In the genomic region with DNA sequence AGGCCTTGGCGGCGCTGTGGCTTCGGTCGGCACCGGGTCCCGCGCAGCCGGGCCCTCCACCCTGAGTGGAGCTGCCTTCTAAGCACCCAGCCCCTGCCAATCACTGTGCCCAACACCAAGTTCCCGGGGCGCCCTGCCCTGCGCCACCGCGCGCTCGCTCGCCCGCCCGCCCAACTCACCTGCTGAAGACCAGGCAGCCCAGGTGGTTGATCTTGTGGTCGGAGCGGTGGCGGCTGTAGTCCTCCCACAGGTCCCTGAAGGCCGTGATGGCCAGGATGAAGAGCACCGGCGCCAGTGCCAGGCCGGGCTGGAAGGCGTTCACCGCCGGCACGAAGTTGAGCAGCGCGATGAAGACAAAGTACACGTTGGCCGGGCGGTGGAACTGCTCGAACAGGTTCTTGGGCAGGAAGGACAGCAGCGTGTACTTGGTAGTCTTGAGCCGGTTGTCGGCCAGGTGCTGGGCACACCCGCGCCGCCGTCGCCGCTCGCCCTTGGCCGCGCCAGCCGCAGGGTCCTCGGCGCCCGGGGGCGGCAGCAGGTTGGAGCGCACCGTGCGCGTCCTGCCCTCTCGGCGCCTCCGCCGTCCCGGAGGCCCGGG, we compare ENCODE assay signal across 8 cellular contexts. TPM values are rescaled to one million over a fixed set of nuclear protein-coding genes. Genes with fewer than 3 reads are reported as not detected.
DNase-seq lines count a peak whose midpoint lies in the region; ATAC-seq, FAIRE-seq and TF ChIP-seq lines count a peak whose summit lies in the region.

No MANE protein-coding gene starts in this region.

- peak overlapping the region; percentile 58 for H3K4me2 ChIP-seq in H9 (ENCODE audit: insufficient read depth, insufficient read length, low read length)

- no peak overlapping the region for H2BK120ac ChIP-seq in H9 (ENCODE audit: low read depth, low read length, poor library complexity, severe bottlenecking)

- H2BK15ac ChIP-seq in H9 (ENCODE audit: low read depth, low read length): 0 out of 2 replicates have a peak overlapping the region, but pooled peaks have one; percentile 19

- no peak overlapping the region for H4K91ac ChIP-seq in H9 (ENCODE audit: insufficient read length, low read depth, low read length)

- DNase-seq in H9 (peak; percentile 51), fibroblast of the aortic adventitia (ENCODE audit: low read depth) (no peak), pancreas (no peak), NCI-H2107 (lab: John Stamatoyannopoulos, UW) (no peak)
- DNase-seq in activated T-cell treated with anti-CD3 and anti-CD28 coated beads, Interleukin-2, amount 50 U/mL, for 1 hour: peak; percentile 79

- peak overlapping the region; percentile 3 for H3K18ac ChIP-seq in H9 (ENCODE audit: insufficient read length, low read depth, low read length)

- no peak overlapping the region for H2AFZ ChIP-seq in H9 (ENCODE audit: low read length)

- H3K27me3 ChIP-seq in H9 (ENCODE audit: insufficient read depth, low read length) (peaks cover 15% of the 10 kb centered on the region; the same call in 1 of the 2 replicates), pancreas (peaks cover 0 to 10% (median 1%) of the 10 kb centered on the region in 4 donors)

- H3K27ac ChIP-seq in H9 (ENCODE audit: insufficient read length, low read depth, low read length) (no peak overlapping the region), pancreas (no peak overlapping the region)

- no peaks in the 10 kb centered on the region for H3K9me3 ChIP-seq in H9 (ENCODE audit: control insufficient read depth, low read depth, low read length)
- H3K9me3 ChIP-seq in pancreas: no peaks in the 10 kb centered on the region

- WGBS in H9 (ENCODE audit: extremely low coverage, insufficient read length, low lambda C conversion rate): no CpG with 5 or more reads among the region's 62 CpGs
- WGBS in pancreas, 2 donors: 0 to 2% methylated on average over 36 to 62 of the region's 62 CpGs

- no peak overlapping the region for H4K5ac ChIP-seq in H9 (ENCODE audit: insufficient read length, low read depth, low read length)

- H3K4ac ChIP-seq in H9 (ENCODE audit: low read depth, low read length): no peak overlapping the region

- H3K4me1 ChIP-seq in H9 (ENCODE audit: insufficient read depth, low read length) (no peaks in the 10 kb centered on the region; the same call in 1 of the 2 replicates), pancreas (no peaks in the 10 kb centered on the region)

- H4K20me1 ChIP-seq in H9 (ENCODE audit: control insufficient read depth, insufficient read depth, insufficient read length): peaks cover 4% of the 10 kb centered on the region

- intact Hi-C loops in pancreas (cut with DNase I): no loop called here

- peaks cover 0 to 8% (median 0%) of the 10 kb centered on the region in 3 experiments; a peak in 2 of 7 replicates for H3K36me3 Mint-ChIP-seq in H9 (ENCODE audit: insufficient read depth in 1 of 3, low read depth in 3 of 3)

- peaks cover 12% of the 10 kb centered on the region for H3K23me2 ChIP-seq in H9 (ENCODE audit: insufficient read length, low read depth, low read length, poor library complexity, severe bottlenecking)

- peak overlapping the region; percentile 77 to 88 for H3K4me3 Mint-ChIP-seq in H9

- H2AK5ac ChIP-seq in H9 (ENCODE audit: insufficient read length, low read length): no peak overlapping the region

- peak in 3 of 4 donors; percentile 25 to 36 (median 25) for ATAC-seq in pancreas
- no peak for ATAC-seq in HG02938 (IDR thresholded peaks at IDR 0.05; ENCODE audit: unreplicated experiment)
- ATAC-seq in HG03025 (IDR thresholded peaks at IDR 0.05; ENCODE audit: low FRiP score, unreplicated experiment): no peak
- ATAC-seq in GM19328 (IDR thresholded peaks at IDR 0.05; ENCODE audit: unreplicated experiment): no peak

- no peak for FAIRE-seq in pancreas (lab: Jason Lieb, UNC)

- TF ChIP-seq CTCF in H9 (conservative IDR thresholded peaks at IDR 0.05): no peak
- TF ChIP-seq CTCF in fibroblast of the aortic adventitia (IDR thresholded peaks at IDR 0.05; ENCODE audit: insufficient read depth, low read length): no peak
- TF ChIP-seq CTCF in pancreas (IDR thresholded peaks at IDR 0.05): no peak

- H3K79me2 ChIP-seq in H9 (ENCODE audit: insufficient read depth, low read length): no peaks in the 10 kb centered on the region; the same call in 1 of the 2 replicates

- H3K27ac Mint-ChIP-seq in H9: no peak overlapping the region

- no peaks in the 10 kb centered on the region for H3K36me3 ChIP-seq in pancreas

- no peaks in the 10 kb centered on the region for H3K79me1 ChIP-seq in H9 (ENCODE audit: insufficient read depth, low read depth, low read length, poor library complexity, severe bottlenecking)

- H3K23ac ChIP-seq in H9 (ENCODE audit: insufficient read length, low read depth, low read length): no peak overlapping the region

- no peak overlapping the region for H3T11ph ChIP-seq in H9 (ENCODE audit: low read length)

- no peak overlapping the region for H3K9ac ChIP-seq in H9 (ENCODE audit: extremely low read depth, insufficient read length, low read length)

- peak overlapping the region; percentile 82 for H3K14ac ChIP-seq in H9 (ENCODE audit: insufficient read depth, low read length)

- no peak overlapping the region for H4K8ac ChIP-seq in H9 (replicated peaks; ENCODE audit: insufficient read length, low read depth, low read length)

- H2BK12ac ChIP-seq in H9 (ENCODE audit: insufficient read length, low read depth, low read length): no peak overlapping the region

- H3K56ac ChIP-seq in H9 (ENCODE audit: insufficient read length, low read depth, low read length): no peak overlapping the region

- H3K27me3 Mint-ChIP-seq in H9 (ENCODE audit: low read depth): peaks cover 70% of the 10 kb centered on the region

- peaks cover 22 to 26% of the 10 kb centered on the region in 2 experiments for H3K4me1 Mint-ChIP-seq in H9

- no peak overlapping the region for H2BK5ac ChIP-seq in H9 (ENCODE audit: insufficient read length, low read length)

- H2BK20ac ChIP-seq in H9 (ENCODE audit: low read depth, low read length, poor library complexity, severe bottlenecking): no peak overlapping the region

- H3K9me3 Mint-ChIP-seq in H9: peaks cover 0 to 4% of the 10 kb centered on the region in 2 experiments; a peak in 2 of 5 replicates

- H3K4me3 ChIP-seq in fibroblast of the aortic adventitia (ENCODE audit: low read depth, low read length) (peak overlapping the region; percentile 75), pancreas (peak overlapping the region; percentile 18 to 41 (median 28))

RNA-seq across cellular contexts. Expression of a gene that starts 0.6 kb away (rescaled TPM):
- total RNA-seq in H9 (2021) (3.9 and 4.4 TPM in 2 replicates), fibroblast of the aortic adventitia (ENCODE audit: low replicate concordance) (4.4 and 5.8 TPM in 2 replicates), pancreas (1 to 10 TPM in 1 of 6 donors, under 1 TPM in 5; 0.04 to 1.2 (median 0.53) TPM)
- under 1 TPM; 0.14 to 0.38 TPM for polyA plus RNA-seq in pancreas

Comparison
In these comparisons a context has a peak if more than half of its experiments do, and no peak if none do; other contexts are left out.
1. DNase-seq: peak in H9 (single experiment) and activated T-cell treated with anti-CD3 and anti-CD28 coated beads, Interleukin-2, amount 50 U/mL, for 1 hour (single experiment); none in fibroblast of the aortic adventitia (single experiment), pancreas (0 of 6) and NCI-H2107 (single experiment).
2. ATAC-seq: peak in pancreas (3 of 4); none in HG02938 (single experiment), HG03025 (single experiment) and GM19328 (single experiment).